Comparison of ENCODE assay signal across 8 cellular contexts in the genomic region with DNA sequence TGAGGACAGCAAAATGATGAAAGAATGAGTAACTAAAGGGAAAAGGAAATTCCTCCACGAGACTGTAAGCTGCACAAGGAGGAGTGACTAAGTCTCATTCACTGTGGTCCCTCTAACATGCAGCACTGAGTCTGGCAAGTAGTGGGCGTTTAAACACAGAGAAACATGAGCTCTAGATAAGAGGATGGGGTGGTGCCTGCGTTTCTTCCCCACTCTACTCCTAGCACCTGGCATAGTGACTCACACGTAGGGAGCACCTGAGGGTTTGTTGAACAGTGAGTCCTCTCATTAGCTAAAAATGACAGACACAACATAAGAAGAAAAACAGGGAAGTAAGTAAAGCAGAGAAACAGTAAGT.
A peak's percentile ranks its signal among the peaks of the same experiment; 100 is the strongest.
DNase-seq lines count a peak whose midpoint lies in the region; ATAC-seq and TF ChIP-seq lines count a peak whose summit lies in the region.

No MANE protein-coding gene starts in this region.

- CTCF ChIA-PET in Caco-2 (lab: Charles Lee) = interaction anchor here (0.5 to 1.5 kb wide), 4 partner anchors 87 to 370 kb away, joined by 3 to 6 read pairs (median 4); a partner anchor contains a TSS

- no TSS peak for BruUV-seq in Caco-2 (replicated peaks; lab: Mats Ljungman, UMichigan)

- H3K9me3 ChIP-seq in Caco-2 (no peaks in the 10 kb centered on the region), body of pancreas (no peaks in the 10 kb centered on the region)

- intact Hi-C loops in Caco-2 (cut with micrococcal nuclease; ENCODE audit: unreplicated experiment) = loop anchor here (5.0 kb wide), 3 partner anchors 94 to 371 kb away; no protein-coding TSS in a partner anchor
- intact Hi-C loops in body of pancreas (cut with DNase I) = no loop called here

- 7 to 8% methylated on average over 4 of the region's 4 CpGs for WGBS in body of pancreas, 2 donors

- peaks cover 49% of the 10 kb centered on the region for H3K36me3 Mint-ChIP-seq in Caco-2 (ENCODE audit: insufficient read depth, unreplicated experiment)
- peaks cover 30% of the 10 kb centered on the region for H3K36me3 Mint-ChIP-seq in mesothelial cell of epicardium
- H3K36me3 Mint-ChIP-seq in effector memory CD8-positive, alpha-beta T cell (ENCODE audit: insufficient read depth) = no peaks in the 10 kb centered on the region

- POLR2A ChIA-PET in Caco-2 (lab: Charles Lee) = no interaction called here

- H3K27me3 ChIP-seq in Caco-2 (replicated peaks; ENCODE audit: control insufficient read depth, insufficient read depth, low read length) (no peaks in the 10 kb centered on the region), body of pancreas (no peaks in the 10 kb centered on the region)

- H3K27ac Mint-ChIP-seq in Caco-2 (ENCODE audit: unreplicated experiment) = peak overlapping the region; percentile 37
- H3K27ac Mint-ChIP-seq in mesothelial cell of epicardium = peak overlapping the region; percentile 1
- no peak overlapping the region for H3K27ac Mint-ChIP-seq in effector memory CD8-positive, alpha-beta T cell

- peak overlapping the region; percentile 41 to 66 (median 52) for H3K27ac ChIP-seq in body of pancreas

- H3K4me3 ChIP-seq in Caco-2 (ENCODE audit: low read depth, low read length) = no peak overlapping the region
- no peak overlapping the region for H3K4me3 ChIP-seq in Jurkat, Clone E6-1 (ENCODE audit: low read length)
- H3K4me3 ChIP-seq in body of pancreas = no peak overlapping the region

- peak; percentile 29 to 52 for DNase-seq in Caco-2
- DNase-seq in Jurkat, Clone E6-1 (ENCODE audit: low read depth, low spot score) = peak; percentile 12
- DNase-seq in body of pancreas = peak; percentile 31 to 77 (median 67)
- DNase-seq in mesothelial cell of epicardium (ENCODE audit: low spot score in 2 of 2, unreplicated experiment in 2 of 2) = no peak
- DNase-seq in effector memory CD8-positive, alpha-beta T cell = no peak
- no peak for DNase-seq in DMS79 treated with DMSO at 0.1 percent for 48 hours (lab: John Stamatoyannopoulos, UW)

- no peak for TF ChIP-seq POLR2A in body of pancreas (IDR thresholded peaks at IDR 0.05)

- H3K36me3 ChIP-seq in Caco-2 (ENCODE audit: control insufficient read depth, insufficient read depth, low read length) = peaks cover 3% of the 10 kb centered on the region; the same call in 1 of the 2 replicates
- peaks cover 0 to 14% of the 10 kb centered on the region in 2 donors for H3K36me3 ChIP-seq in body of pancreas (replicated peaks in 1 of 2; ENCODE audit: insufficient read depth in 1 of 2, low read depth in 2 of 2)

- H3K27me3 Mint-ChIP-seq in Caco-2 (ENCODE audit: insufficient read depth, unreplicated experiment) = no peaks in the 10 kb centered on the region
- no peaks in the 10 kb centered on the region for H3K27me3 Mint-ChIP-seq in mesothelial cell of epicardium (ENCODE audit: low read depth)
- peaks cover 0 to 3% of the 10 kb centered on the region in 2 donors for H3K27me3 Mint-ChIP-seq in effector memory CD8-positive, alpha-beta T cell

- TF ChIP-seq CTCF in Caco-2 (IDR thresholded peaks at IDR 0.05; ENCODE audit: insufficient read depth in 1 of 2, low read depth in 1 of 2, low read length in 1 of 2, severe bottlenecking in 1 of 2, unreplicated experiment in 1 of 2) = peak in 1 of 2 experiments; percentile 39
- peak in 4 of 7 experiments; percentile 21 to 46 (median 44) for TF ChIP-seq CTCF in body of pancreas (IDR thresholded peaks at IDR 0.05)
- no peak for TF ChIP-seq CTCF in mesothelial cell of epicardium (IDR thresholded peaks at IDR 0.05; ENCODE audit: unreplicated experiment)

- peaks cover 8% of the 10 kb centered on the region for H3K4me1 Mint-ChIP-seq in Caco-2 (ENCODE audit: low read depth, unreplicated experiment)
- no peaks in the 10 kb centered on the region for H3K4me1 Mint-ChIP-seq in mesothelial cell of epicardium
- no peaks in the 10 kb centered on the region for H3K4me1 Mint-ChIP-seq in effector memory CD8-positive, alpha-beta T cell (ENCODE audit: low read depth in 2 of 2)

- ATAC-seq in body of pancreas (peak; percentile 87), HG02571 (IDR thresholded peaks at IDR 0.05; ENCODE audit: unreplicated experiment) (no peak), HG02610 (IDR thresholded peaks at IDR 0.05; ENCODE audit: unreplicated experiment) (no peak)
- ATAC-seq in effector memory CD8-positive, alpha-beta T cell (replicated peaks) = no peak

- H3K9me3 Mint-ChIP-seq in Caco-2 (ENCODE audit: unreplicated experiment) = no peaks in the 10 kb centered on the region
- H3K9me3 Mint-ChIP-seq in mesothelial cell of epicardium = no peaks in the 10 kb centered on the region
- no peaks in the 10 kb centered on the region for H3K9me3 Mint-ChIP-seq in effector memory CD8-positive, alpha-beta T cell

- H3K4me3 Mint-ChIP-seq in Caco-2 (ENCODE audit: unreplicated experiment) (no peak overlapping the region), mesothelial cell of epicardium (no peak overlapping the region)
- H3K4me3 Mint-ChIP-seq in effector memory CD8-positive, alpha-beta T cell = no peak overlapping the region

- H3K4me1 ChIP-seq in Caco-2 (peaks cover 7% of the 10 kb centered on the region; the same call in 1 of the 2 replicates), body of pancreas (peaks cover 43% of the 10 kb centered on the region)

Comparison
In these comparisons a context has a peak if more than half of its experiments do, and no peak if none do; other contexts are left out.
1. DNase-seq: peak in Caco-2 (2 of 2), Jurkat, Clone E6-1 (single experiment) and body of pancreas (4 of 4); none in mesothelial cell of epicardium (0 of 2), effector memory CD8-positive, alpha-beta T cell (0 of 3) and DMS79 treated with DMSO at 0.1 percent for 48 hours (single experiment).
2. H3K27ac Mint-ChIP-seq: peak in Caco-2 (single experiment) and mesothelial cell of epicardium (single experiment); none in effector memory CD8-positive, alpha-beta T cell (0 of 2).